In genomic region chr2:198476007-198476406, GRCh38 we compare ENCODE assay signal across 25 cellular contexts.
A peak's percentile ranks its signal among the peaks of the same experiment; 100 is the strongest.
DNase-seq lines count a peak whose midpoint lies in the region; ATAC-seq and TF ChIP-seq lines count a peak whose summit lies in the region.
"Had no signal": no experiment of that assay in that cellular context is flagged by ENCODE, and none has a peak within 500 bp of the region (broad histone marks: within the 10 kb centered on the region; RNA-seq: fewer than 3 reads in every experiment).

No MANE protein-coding gene starts in this region.

- H3K4me3 Mint-ChIP-seq in GM23338, result no peak overlapping the region
- H3K4me3 Mint-ChIP-seq: CD4-positive, alpha-beta T cell had no signal

- H3K27me3 ChIP-seq in GM23338 (ENCODE audit: insufficient read depth), result no peaks in the 10 kb centered on the region
- H3K27me3 ChIP-seq: BLaER1 treated with 17β-estradiol and CSF1 and Interleukin-3, amounts not matched to agents 10 nM and 100 nM; SJSA1 had no signal

- TF ChIP-seq CTCF in GM23338 (conservative IDR thresholded peaks at IDR 0.05; ENCODE audit: low read depth in 2 of 2), result no peak

- intact Hi-C loops in left colon (cut with DNase I, micrococcal nuclease), result no loop called here

- no peak overlapping the region for H3K27ac ChIP-seq in GM23338 (ENCODE audit: low read depth)
- H3K27ac ChIP-seq: A549; BLaER1 treated with 17β-estradiol and CSF1 and Interleukin-3, amounts not matched to agents 10 nM and 100 nM; GM23248; SJSA1 had no signal

- no peak overlapping the region for H3K4me3 ChIP-seq in GM23338
- H3K4me3 ChIP-seq: A549; BLaER1 treated with 17β-estradiol and CSF1 and Interleukin-3, amounts not matched to agents 10 nM and 100 nM; GM23248; SJSA1 had no signal

- H3K9me2 ChIP-seq in GM23338 (ENCODE audit: insufficient read depth), result no peaks in the 10 kb centered on the region

- H3K27ac Mint-ChIP-seq in GM23338, result peak overlapping the region; percentile 21; the same call in 1 of the 2 replicates
- H3K27ac Mint-ChIP-seq: CD4-positive, alpha-beta T cell had no signal

- no peak overlapping the region; the same call in 1 of the 2 replicates for H2AFZ ChIP-seq in GM23338
- H2AFZ ChIP-seq: GM23248 had no signal

- peaks cover 7% of the 10 kb centered on the region; the same call in 2 of the 3 replicates for H3K4me1 Mint-ChIP-seq in GM23338

- H3K4me2 ChIP-seq in GM23338, result no peak overlapping the region
- H3K4me2 ChIP-seq: A549; BLaER1 treated with 17β-estradiol and CSF1 and Interleukin-3, amounts not matched to agents 10 nM and 100 nM had no signal

- DNase-seq in GM23338 (ENCODE audit: low spot score) (no peak), HEK293T (ENCODE audit: extremely low spot score) (peak; percentile 10), NCI-H510A treated with DMSO at 0.1 percent for 48 hours (lab: John Stamatoyannopoulos, UW) (peak; percentile 30), left colon (no peak), NCI-H774 (lab: John Stamatoyannopoulos, UW) (no peak)
- DNase-seq: AML-193; Caco-2; CD4-positive, alpha-beta T cell; DMS79 treated with DMSO at 0.1 percent for 48 hours; GF-D8; GM23248; NCI-H1048; NCI-H1694; NCI-H2029 treated with DMSO at 0.1 percent for 48 hours; NCI-H446 treated with DMSO at 0.1 percent for 48 hours; NCI-H82; Right ventricle myocardium superior; RPMI8226; T-helper 2 cell had no signal

- no peaks in the 10 kb centered on the region for H3K79me2 ChIP-seq in GM23338 (replicated peaks; ENCODE audit: insufficient read depth)

- H3K4me1 ChIP-seq in GM23338 (ENCODE audit: insufficient read depth), result peaks cover 3% of the 10 kb centered on the region; the same call in 1 of the 2 replicates
- H3K4me1 ChIP-seq: A549; BLaER1 treated with 17β-estradiol and CSF1 and Interleukin-3, amounts not matched to agents 10 nM and 100 nM; Caco-2; SJSA1 had no signal

- no peaks in the 10 kb centered on the region for H4K20me1 ChIP-seq in GM23338 (replicated peaks; ENCODE audit: insufficient read depth)
- H4K20me1 ChIP-seq: BLaER1 treated with 17β-estradiol and CSF1 and Interleukin-3, amounts not matched to agents 10 nM and 100 nM had no signal

- CTCF ChIA-PET in HEK293T (lab: Yijun Ruan, JAX), result no interaction called here

- H3K9me3 Mint-ChIP-seq in GM23338, result no peaks in the 10 kb centered on the region
- H3K9me3 Mint-ChIP-seq: CD4-positive, alpha-beta T cell had no signal

- H3K36me3 Mint-ChIP-seq in GM23338 (ENCODE audit: low read depth), result no peaks in the 10 kb centered on the region

- ATAC-seq in GM23338 (peak; percentile 70), left colon (peak; percentile 48), GM21526 (IDR thresholded peaks at IDR 0.05; ENCODE audit: low FRiP score, unreplicated experiment) (no peak), GM18873 (IDR thresholded peaks at IDR 0.05; ENCODE audit: low FRiP score, unreplicated experiment) (no peak)
- ATAC-seq: A549, HCT116 had no signal

- no peaks in the 10 kb centered on the region for H3F3A ChIP-seq in GM23338 (replicated peaks; ENCODE audit: low read depth)

- no peaks in the 10 kb centered on the region for H3K36me3 ChIP-seq in GM23338 (ENCODE audit: insufficient read depth)
- H3K36me3 ChIP-seq: BLaER1 treated with 17β-estradiol and CSF1 and Interleukin-3, amounts not matched to agents 10 nM and 100 nM; SJSA1 had no signal

- H3K27me3 Mint-ChIP-seq in GM23338 (ENCODE audit: insufficient read depth, low read depth, poor library complexity), result no peaks in the 10 kb centered on the region

- POLR2A ChIA-PET in HEK293T (lab: Yijun Ruan, JAX), result no interaction called here

TF ChIP-seq in GM23338, 12 proteins besides CTCF, POLR2A, EP300 and RAD21 (continues in another document):
- TF ChIP-seq JUNB (IDR thresholded peaks at IDR 0.05; ENCODE audit: unreplicated experiment) (no peak), NANOG (IDR thresholded peaks at IDR 0.05; ENCODE audit: borderline replicate concordance) (no peak), POLR2AphosphoS5 (IDR thresholded peaks at IDR 0.05; ENCODE audit: low read depth) (no peak), CREB1 (CRISPR knock-in tag; IDR thresholded peaks at IDR 0.05; ENCODE audit: low read depth) (no peak), ZNF114 (CRISPR knock-in tag; IDR thresholded peaks at IDR 0.05) (no peak), EZH2 (IDR thresholded peaks at IDR 0.05; ENCODE audit: low read depth, unreplicated experiment) (no peak), EZH2phosphoT487 (IDR thresholded peaks at IDR 0.05; ENCODE audit: unreplicated experiment) (no peak), ETS1 (IDR thresholded peaks at IDR 0.05) (no peak), ZNF331 (CRISPR knock-in tag; IDR thresholded peaks at IDR 0.05; ENCODE audit: low read depth) (no peak)

TF ChIP-seq in HEK293T, 16 proteins besides CTCF, POLR2A, EP300 and RAD21:
- TF ChIP-seq FOXA1 (IDR thresholded peaks at IDR 0.05) (no peak), PKNOX1 (IDR thresholded peaks at IDR 0.05) (peak; percentile 50; the same call in 1 of the 2 replicates)

Comparison
In these comparisons a context has a peak if more than half of its experiments do, and no peak if none do; other contexts are left out.
1. ATAC-seq: peak in GM23338 (single experiment) and left colon (single experiment); none in GM21526 (single experiment) and GM18873 (single experiment).
2. DNase-seq: peak in HEK293T (single experiment) and NCI-H510A treated with DMSO at 0.1 percent for 48 hours (single experiment); none in GM23338 (single experiment), left colon (0 of 2) and NCI-H774 (single experiment).